ENCODE assay signal across 8 cellular contexts in genomic region chr3:179348325-179349013, GRCh38. TPM values are rescaled to one million over a fixed set of nuclear protein-coding genes. Genes with fewer than 3 reads are reported as not detected.
DNase-seq lines count a peak whose midpoint lies in the region; ATAC-seq and TF ChIP-seq lines count a peak whose summit lies in the region.

No MANE protein-coding gene starts in this region.

- peak overlapping the region; percentile 97 to 100 (median 98) for H3K4me3 Mint-ChIP-seq in naive thymus-derived CD4-positive, alpha-beta T cell

- H3K4me1 ChIP-seq in colonic mucosa, result peaks cover 5% of the 10 kb centered on the region
- peaks cover 8 to 13% of the 10 kb centered on the region in 2 donors for H3K4me1 ChIP-seq in naive thymus-derived CD4-positive, alpha-beta T cell (ENCODE audit: control insufficient read depth in 2 of 2, insufficient read depth in 2 of 2, low read length in 2 of 2)

- TF ChIP-seq CTCF in HFF-Myc (IDR thresholded peaks at IDR 0.05; ENCODE audit: low read depth, low read length, missing control alignments) (no peak), colonic mucosa (IDR thresholded peaks at IDR 0.05) (no peak)

- H3K27me3 ChIP-seq in colonic mucosa, result no peaks in the 10 kb centered on the region
- no peaks in the 10 kb centered on the region for H3K27me3 ChIP-seq in naive thymus-derived CD4-positive, alpha-beta T cell (ENCODE audit: control insufficient read depth in 2 of 2, insufficient read depth in 2 of 2, low read length in 2 of 2)

- peaks cover 0 to 14% (median 8%) of the 10 kb centered on the region in 5 donors for H3K36me3 Mint-ChIP-seq in naive thymus-derived CD4-positive, alpha-beta T cell

- peak; percentile 27 for ATAC-seq in naive thymus-derived CD4-positive, alpha-beta T cell
- ATAC-seq in sciatic nerve, result no peak

- intact Hi-C loops in colonic mucosa (cut with DNase I) (no loop called here), sciatic nerve (cut with DNase I) (no loop called here)
- intact Hi-C loops in naive thymus-derived CD4-positive, alpha-beta T cell (cut with micrococcal nuclease), result loop anchor here (2.0 to 5.0 kb wide), 2 partner anchors 102 to 304 kb away; partner anchors contain the start of genes USP13 (in 2 of the 2) and GNB4 (in 1 of the 2)

- peaks cover 8 to 42% (median 32%) of the 10 kb centered on the region in 7 donors for H3K4me1 Mint-ChIP-seq in naive thymus-derived CD4-positive, alpha-beta T cell

- no peaks in the 10 kb centered on the region for H3K36me3 ChIP-seq in colonic mucosa
- peaks cover 0 to 31% (median 9%) of the 10 kb centered on the region in 3 experiments for H3K36me3 ChIP-seq in naive thymus-derived CD4-positive, alpha-beta T cell (ENCODE audit: control insufficient read depth in 2 of 3, insufficient read depth in 3 of 3, low read length in 3 of 3)

- H3K4me3 ChIP-seq in HFF-Myc (replicated peaks; ENCODE audit: low read depth, low read length) (peak overlapping the region; percentile 65), colonic mucosa (peak overlapping the region; percentile 93)
- H3K4me3 ChIP-seq in naive thymus-derived CD4-positive, alpha-beta T cell (ENCODE audit: low read length), result peak overlapping the region; percentile 99

- peak overlapping the region; percentile 15 to 98 (median 91) for H3K27ac Mint-ChIP-seq in naive thymus-derived CD4-positive, alpha-beta T cell

- peak; percentile 21 for DNase-seq in DMS53 (lab: John Stamatoyannopoulos, UW)
- no peak for DNase-seq in DMS53 treated with DMSO at 0.1 percent for 48 hours (lab: John Stamatoyannopoulos, UW; ENCODE audit: unreplicated experiment)
- no peak for DNase-seq in HFF-Myc (ENCODE audit: extremely low read depth, low read depth)
- DNase-seq in MV-4-11 (lab: John Stamatoyannopoulos, UW), result peak; percentile 14
- no peak for DNase-seq in colonic mucosa
- peak in 1 of 9 donors; percentile 3 for DNase-seq in naive thymus-derived CD4-positive, alpha-beta T cell
- no peak for DNase-seq in sciatic nerve (ENCODE audit: low spot score)
- DNase-seq in NCI-H524 (lab: John Stamatoyannopoulos, UW), result no peak

- no peaks in the 10 kb centered on the region for H3K9me3 ChIP-seq in colonic mucosa
- no peaks in the 10 kb centered on the region for H3K9me3 ChIP-seq in naive thymus-derived CD4-positive, alpha-beta T cell (ENCODE audit: control insufficient read depth in 2 of 3, low read length in 3 of 3)

- no peaks in the 10 kb centered on the region for H3K27me3 Mint-ChIP-seq in naive thymus-derived CD4-positive, alpha-beta T cell

- CTCF ChIA-PET in naive thymus-derived CD4-positive, alpha-beta T cell (lab: Charles Lee), result interaction anchor here (1.3 kb wide), 1 partner anchor 25 kb away, joined by 5 read pairs; the partner anchor contains the start of gene ZNF639

- peak overlapping the region; percentile 88 for H3K27ac ChIP-seq in colonic mucosa
- H3K27ac ChIP-seq in naive thymus-derived CD4-positive, alpha-beta T cell (ENCODE audit: low read depth, low read length), result peak overlapping the region; percentile 81

- POLR2A ChIA-PET in naive thymus-derived CD4-positive, alpha-beta T cell (lab: Charles Lee), result interaction anchor here (0.6 to 3.2 kb wide), 6 partner anchors 18 to 1254 kb away, joined by 3 to 19 read pairs (median 4); partner anchors contain the start of genes ACTL6A and PIK3CA

- no peaks in the 10 kb centered on the region for H3K9me3 Mint-ChIP-seq in naive thymus-derived CD4-positive, alpha-beta T cell

- H3K9ac ChIP-seq in colonic mucosa (ENCODE audit: low read depth in 2 of 2, low read length in 2 of 2), result peak overlapping the region; percentile 78 to 93

RNA-seq across cellular contexts. Expression of gene MFN1, which starts 1.0 kb away (rescaled TPM):
- total RNA-seq in colonic mucosa (10 to 100 TPM; 50.5 to 53.3 TPM), sciatic nerve (61.2 TPM)
- 10 to 100 TPM; 32.2 to 58.1 (median 40.3) TPM for total RNA-seq in naive thymus-derived CD4-positive, alpha-beta T cell
- 10 to 100 TPM in 1 of 2 donors, 1 to 10 TPM in 1; 7.4 to 11.0 TPM for polyA plus RNA-seq in naive thymus-derived CD4-positive, alpha-beta T cell

RNA-seq across cellular contexts. Expression of gene ZNF639, which starts 25.6 kb away (rescaled TPM):
- total RNA-seq in colonic mucosa, result 10 to 100 TPM; 18.6 to 29.4 TPM
- total RNA-seq in naive thymus-derived CD4-positive, alpha-beta T cell, result 10 to 100 TPM; 33.1 to 74.9 (median 46.0) TPM
- polyA plus RNA-seq in naive thymus-derived CD4-positive, alpha-beta T cell, result 10 to 100 TPM; 61.0 to 63.4 TPM
- total RNA-seq in sciatic nerve, result 32.3 TPM

Comparison
In these comparisons a context has a peak if more than half of its experiments do, and no peak if none do; other contexts are left out.
1. DNase-seq: peak in DMS53 (single experiment) and MV-4-11 (single experiment); none in DMS53 treated with DMSO at 0.1 percent for 48 hours (single experiment), HFF-Myc (single experiment), colonic mucosa (single experiment), sciatic nerve (single experiment) and NCI-H524 (0 of 2).
2. intact Hi-C loops: an anchor here in naive thymus-derived CD4-positive, alpha-beta T cell (2.0 to 5.0 kb wide); none called in colonic mucosa and sciatic nerve.
3. Peak in every context shown above with its lines, with median percentiles within 50 percentile points of each other: H3K4me3 ChIP-seq.